ENCODE assay signal across 11 cellular contexts in genomic region chr2:218517434-218518206, GRCh38. TPM values are rescaled to one million over a fixed set of nuclear protein-coding genes. Genes with fewer than 3 reads are reported as not detected.
A peak's percentile ranks its signal among the peaks of the same experiment; 100 is the strongest.
DNase-seq lines count a peak whose midpoint lies in the region; ATAC-seq lines count a peak whose summit lies in the region.
"Had no signal": no experiment of that assay in that cellular context is flagged by ENCODE, and none has a peak within 500 bp of the region (broad histone marks: within the 10 kb centered on the region; RNA-seq: fewer than 3 reads in every experiment).

No MANE protein-coding gene starts in this region.

- intact Hi-C loops in activated CD4-positive, alpha-beta T cell treated with anti-CD3 and anti-CD28 coated beads for 36 hours (cut with DNase I, micrococcal nuclease) = loop anchor here (2.0 to 5.0 kb wide), 2 partner anchors 50 to 111 kb away; partner anchors contain the start of genes CNOT9 (in 1 of the 2) and USP37 (in 1 of the 2)

- H3K4me1 Mint-ChIP-seq in activated CD4-positive, alpha-beta T cell treated with anti-CD3 and anti-CD28 coated beads for 36 hours = peaks cover 30% of the 10 kb centered on the region
- peaks cover 24% of the 10 kb centered on the region for H3K4me1 Mint-ChIP-seq in T-helper 1 cell treated with Interleukin-12 subunit alpha and Interleukin-12 subunit beta and Interleukin-4 antibody, amounts not matched to agents 30 μg/mL and 1 μg/mL, for 36 hours (ENCODE audit: low read depth)
- H3K4me1 Mint-ChIP-seq in stimulated activated effector memory CD8-positive, alpha-beta T cell treated with anti-CD3 and anti-CD28 coated beads, Interleukin-12 subunit alpha, Interleukin-12 subunit beta, amount 100 ng/mL, for 72 hours = peaks cover 20% of the 10 kb centered on the region

- CTCF ChIA-PET in activated CD4-positive, alpha-beta T cell treated with anti-CD3 and anti-CD28 coated beads for 36 hours (lab: Charles Lee) = interaction anchor here (1.4 to 1.7 kb wide), 3 partner anchors 13 to 16 kb away, joined by 3 to 9 read pairs (median 3); no protein-coding TSS in a partner anchor

- POLR2A ChIA-PET in activated CD4-positive, alpha-beta T cell treated with anti-CD3 and anti-CD28 coated beads for 36 hours (lab: Charles Lee) = no interaction called here

- H3K9me3 Mint-ChIP-seq in activated CD4-positive, alpha-beta T cell treated with anti-CD3 and anti-CD28 coated beads for 36 hours (ENCODE audit: low read depth) = no peaks in the 10 kb centered on the region
- H3K9me3 Mint-ChIP-seq in T-helper 1 cell treated with Interleukin-12 subunit alpha and Interleukin-12 subunit beta and Interleukin-4 antibody, amounts not matched to agents 30 μg/mL and 1 μg/mL, for 36 hours = no peaks in the 10 kb centered on the region
- no peaks in the 10 kb centered on the region for H3K9me3 Mint-ChIP-seq in stimulated activated effector memory CD8-positive, alpha-beta T cell treated with anti-CD3 and anti-CD28 coated beads, Interleukin-12 subunit alpha, Interleukin-12 subunit beta, amount 100 ng/mL, for 72 hours

- DNase-seq in activated CD4-positive, alpha-beta T cell treated with anti-CD3 and anti-CD28 coated beads for 36 hours = peak; percentile 15
- no peak for DNase-seq in activated CD4-positive, alpha-beta T cell treated with anti-CD3 and anti-CD28 coated beads for 4 hours
- DNase-seq in stimulated activated effector memory CD8-positive, alpha-beta T cell treated with anti-CD3 and anti-CD28 coated beads, Interleukin-12 subunit alpha, Interleukin-12 subunit beta, amount 100 ng/mL, for 72 hours (ENCODE audit: low spot score in 2 of 2) = no peak
- DNase-seq in DMS153 treated with DMSO at 0.1 percent for 48 hours (lab: John Stamatoyannopoulos, UW; ENCODE audit: unreplicated experiment) (no peak), DMS53 treated with DMSO at 0.1 percent for 48 hours (lab: John Stamatoyannopoulos, UW; ENCODE audit: unreplicated experiment) (no peak), NCI-H82 treated with DMSO at 0.1 percent for 48 hours (lab: John Stamatoyannopoulos, UW; ENCODE audit: unreplicated experiment) (no peak)
- DNase-seq: 8988T, NCI-H187, testis had no signal

- H3K27me3 Mint-ChIP-seq in activated CD4-positive, alpha-beta T cell treated with anti-CD3 and anti-CD28 coated beads for 36 hours = no peaks in the 10 kb centered on the region
- H3K27me3 Mint-ChIP-seq in T-helper 1 cell treated with Interleukin-12 subunit alpha and Interleukin-12 subunit beta and Interleukin-4 antibody, amounts not matched to agents 30 μg/mL and 1 μg/mL, for 36 hours (ENCODE audit: low read depth) = no peaks in the 10 kb centered on the region

- H3K36me3 Mint-ChIP-seq in activated CD4-positive, alpha-beta T cell treated with anti-CD3 and anti-CD28 coated beads for 36 hours (ENCODE audit: low read depth) = peaks cover 32% of the 10 kb centered on the region
- H3K36me3 Mint-ChIP-seq in T-helper 1 cell treated with Interleukin-12 subunit alpha and Interleukin-12 subunit beta and Interleukin-4 antibody, amounts not matched to agents 30 μg/mL and 1 μg/mL, for 36 hours (ENCODE audit: low read depth) = peaks cover 25% of the 10 kb centered on the region
- H3K36me3 Mint-ChIP-seq in stimulated activated effector memory CD8-positive, alpha-beta T cell treated with anti-CD3 and anti-CD28 coated beads, Interleukin-12 subunit alpha, Interleukin-12 subunit beta, amount 100 ng/mL, for 72 hours = peaks cover 74% of the 10 kb centered on the region

- no peak overlapping the region for H3K4me3 Mint-ChIP-seq in activated CD4-positive, alpha-beta T cell treated with anti-CD3 and anti-CD28 coated beads for 36 hours
- H3K4me3 Mint-ChIP-seq in T-helper 1 cell treated with Interleukin-12 subunit alpha and Interleukin-12 subunit beta and Interleukin-4 antibody, amounts not matched to agents 30 μg/mL and 1 μg/mL, for 36 hours = no peak overlapping the region
- H3K4me3 Mint-ChIP-seq in stimulated activated effector memory CD8-positive, alpha-beta T cell treated with anti-CD3 and anti-CD28 coated beads, Interleukin-12 subunit alpha, Interleukin-12 subunit beta, amount 100 ng/mL, for 72 hours = no peak overlapping the region

- peak overlapping the region; percentile 55 for H3K27ac Mint-ChIP-seq in activated CD4-positive, alpha-beta T cell treated with anti-CD3 and anti-CD28 coated beads for 36 hours
- peak overlapping the region; percentile 24 for H3K27ac Mint-ChIP-seq in T-helper 1 cell treated with Interleukin-12 subunit alpha and Interleukin-12 subunit beta and Interleukin-4 antibody, amounts not matched to agents 30 μg/mL and 1 μg/mL, for 36 hours
- H3K27ac Mint-ChIP-seq in stimulated activated effector memory CD8-positive, alpha-beta T cell treated with anti-CD3 and anti-CD28 coated beads, Interleukin-12 subunit alpha, Interleukin-12 subunit beta, amount 100 ng/mL, for 72 hours = peak overlapping the region; percentile 24

- ATAC-seq in activated CD4-positive, alpha-beta T cell treated with anti-CD3 and anti-CD28 coated beads for 36 hours = peak; percentile 70
- ATAC-seq in HG02623 (IDR thresholded peaks at IDR 0.05; ENCODE audit: unreplicated experiment) = peak; percentile 52
- ATAC-seq in stimulated activated effector memory CD8-positive, alpha-beta T cell treated with anti-CD3 and anti-CD28 coated beads, Interleukin-12 subunit alpha, Interleukin-12 subunit beta, amount 100 ng/mL, for 72 hours = peak; percentile 65

RNA-seq across cellular contexts. Expression of gene USP37, which starts 50.5 kb away (rescaled TPM):
- total RNA-seq in activated CD4-positive, alpha-beta T cell treated with anti-CD3 and anti-CD28 coated beads for 36 hours = 10 to 100 TPM; 42.5 to 46.8 TPM

RNA-seq across cellular contexts. Expression of gene CNOT9, which starts 51.0 kb away (rescaled TPM):
- total RNA-seq in activated CD4-positive, alpha-beta T cell treated with anti-CD3 and anti-CD28 coated beads for 36 hours = 100 to 1,000 TPM; 100 to 105 TPM
